ENCODE assay signal across 1 cellular context in genomic region chr2:162328424-162329157, GRCh38.
TF ChIP-seq lines count a peak whose summit lies in the region.

No MANE protein-coding gene starts in this region.

TF ChIP-seq in GM12878, 131 proteins besides CTCF, POLR2A, EP300 and RAD21 (continued from another document):
- peak; percentile 29; the same call in 1 of the 2 replicates for TF ChIP-seq ZBTB40 (IDR thresholded peaks at IDR 0.05; ENCODE audit: borderline replicate concordance)
TF ChIP-seq in GM12878: peak in this region for 2.
